ENCODE assay signal across 4 cellular contexts in the genomic region with DNA sequence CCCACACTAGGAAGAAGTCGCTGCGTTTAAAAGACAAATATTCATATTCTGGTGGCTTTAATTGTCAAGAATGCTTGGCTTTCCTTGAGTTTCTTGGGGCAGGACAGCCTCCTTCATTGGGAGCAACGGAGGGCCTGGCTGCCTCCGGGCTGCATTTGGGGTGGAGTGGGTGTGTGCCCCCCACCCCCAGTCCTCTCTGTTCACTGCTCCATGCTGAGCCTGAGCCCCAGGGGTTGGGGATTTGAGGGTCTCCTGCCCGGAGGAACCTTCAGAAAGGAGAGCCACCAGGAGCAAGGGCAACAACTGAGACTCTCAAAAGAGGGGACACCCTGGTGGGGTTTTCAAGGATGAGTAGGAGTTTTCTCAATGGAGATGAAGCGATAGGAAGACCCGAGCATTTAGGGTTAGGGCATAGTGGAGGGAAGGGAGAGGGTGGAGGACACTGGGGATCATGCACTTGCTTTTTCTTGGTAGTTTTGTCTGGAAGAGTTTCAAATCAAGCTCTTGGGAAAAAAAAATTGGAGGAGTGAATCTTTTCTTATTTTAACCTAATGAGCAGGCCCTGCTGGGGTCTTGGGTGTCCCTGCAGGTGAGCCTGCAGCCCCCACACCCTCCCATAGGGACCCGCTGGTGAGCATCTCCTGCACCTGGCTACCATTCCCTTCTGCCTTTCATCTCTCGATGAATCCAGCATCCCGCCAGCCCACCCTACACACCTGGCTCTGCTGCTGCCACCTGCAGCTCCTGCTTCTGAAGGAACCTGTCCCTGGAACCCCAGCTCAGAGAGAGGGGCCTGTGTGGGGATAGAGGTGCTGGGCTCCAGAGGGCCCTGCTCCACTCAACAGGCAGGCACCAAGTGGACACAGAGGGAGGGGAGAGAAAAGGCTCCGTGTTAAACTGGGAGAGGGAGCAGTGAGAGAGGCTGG.
TF ChIP-seq lines count a peak whose summit lies in the region.

No MANE protein-coding gene starts in this region.

TF ChIP-seq in SK-N-SH treated with all-trans-retinoic acid at 6 μM for 48 hours, 23 proteins besides CTCF, POLR2A, EP300 and RAD21:
- no peak for TF ChIP-seq TCF4 (CRISPR knock-in tag; IDR thresholded peaks at IDR 0.05; ENCODE audit: borderline replicate concordance)
- TF ChIP-seq ZFP3 (CRISPR knock-in tag; IDR thresholded peaks at IDR 0.05) = peak; percentile 65; the same call in 1 of the 2 replicates
- no peak for TF ChIP-seq PATZ1 (CRISPR knock-in tag; IDR thresholded peaks at IDR 0.05; ENCODE audit: borderline replicate concordance)

TF ChIP-seq in SK-N-SH, 30 proteins besides CTCF, POLR2A, EP300 and RAD21:
- TF ChIP-seq REST (IDR thresholded peaks at IDR 0.05; ENCODE audit: low read depth, low read length) = no peak
- TF ChIP-seq MEF2A (IDR thresholded peaks at IDR 0.05; ENCODE audit: borderline replicate concordance, low read depth) = no peak
- TF ChIP-seq RCOR1 (IDR thresholded peaks at IDR 0.05; ENCODE audit: low read length) = no peak
- TF ChIP-seq MXI1 (IDR thresholded peaks at IDR 0.05; ENCODE audit: low read depth, low read length) = no peak
- TF ChIP-seq RFX5 (IDR thresholded peaks at IDR 0.05; ENCODE audit: low read length) = no peak
- no peak for TF ChIP-seq GATA2 (CRISPR knock-in tag; IDR thresholded peaks at IDR 0.05)
- no peak for TF ChIP-seq NRF1 (IDR thresholded peaks at IDR 0.05; ENCODE audit: low read depth, low read length)
- TF ChIP-seq FOSL2 (IDR thresholded peaks at IDR 0.05; ENCODE audit: borderline replicate concordance, low read depth) = no peak
- no peak for TF ChIP-seq RXRA (IDR thresholded peaks at IDR 0.05; ENCODE audit: borderline replicate concordance, low read depth)
- TF ChIP-seq SIN3A (IDR thresholded peaks at IDR 0.05; ENCODE audit: borderline replicate concordance, low read depth, low read length) = no peak
- no peak for TF ChIP-seq EZH2phosphoT487 (IDR thresholded peaks at IDR 0.05; ENCODE audit: borderline replicate concordance, low read depth)
- no peak for TF ChIP-seq CHD2 (IDR thresholded peaks at IDR 0.05; ENCODE audit: low read length, partially characterized antibody)
- no peak for TF ChIP-seq ELF1 (IDR thresholded peaks at IDR 0.05)
- TF ChIP-seq POLR2AphosphoS5 (IDR thresholded peaks at IDR 0.05; ENCODE audit: low read depth, low read length) = no peak
- no peak for TF ChIP-seq SMC3 (IDR thresholded peaks at IDR 0.05; ENCODE audit: low read depth, low read length)
- no peak for TF ChIP-seq YY1 (IDR thresholded peaks at IDR 0.05; ENCODE audit: low read depth)
TF ChIP-seq in SK-N-SH: peak in this region for 0.

TF ChIP-seq in HEK293, 187 proteins besides CTCF, POLR2A, EP300 and RAD21:
- no peak for TF ChIP-seq SALL2 (tag by site-specific recombination; IDR thresholded peaks at IDR 0.05; ENCODE audit: borderline replicate concordance)
- TF ChIP-seq, protein P1, sequence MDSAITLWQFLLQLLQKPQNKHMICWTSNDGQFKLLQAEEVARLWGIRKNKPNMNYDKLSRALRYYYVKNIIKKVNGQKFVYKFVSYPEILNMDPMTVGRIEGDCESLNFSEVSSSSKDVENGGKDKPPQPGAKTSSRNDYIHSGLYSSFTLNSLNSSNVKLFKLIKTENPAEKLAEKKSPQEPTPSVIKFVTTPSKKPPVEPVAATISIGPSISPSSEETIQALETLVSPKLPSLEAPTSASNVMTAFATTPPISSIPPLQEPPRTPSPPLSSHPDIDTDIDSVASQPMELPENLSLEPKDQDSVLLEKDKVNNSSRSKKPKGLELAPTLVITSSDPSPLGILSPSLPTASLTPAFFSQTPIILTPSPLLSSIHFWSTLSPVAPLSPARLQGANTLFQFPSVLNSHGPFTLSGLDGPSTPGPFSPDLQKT (IDR thresholded peaks at IDR 0.05; ENCODE audit: borderline replicate concordance, low read depth, low read length) = no peak
- TF ChIP-seq ZFP3 (tag by site-specific recombination; IDR thresholded peaks at IDR 0.05; ENCODE audit: low read depth) = peak; percentile 80

TF ChIP-seq in K562, 482 proteins besides CTCF, POLR2A, EP300 and RAD21:
- no peak for TF ChIP-seq EGR1 (conservative IDR thresholded peaks at IDR 0.05)
- TF ChIP-seq ZNF592 (IDR thresholded peaks at IDR 0.05) = no peak
- 0 out of 2 replicates have a peak, but pooled peaks have one; percentile 32 for TF ChIP-seq AFF4 (CRISPR knock-in tag; IDR thresholded peaks at IDR 0.05)
- TF ChIP-seq ZNF134 (CRISPR knock-in tag; conservative IDR thresholded peaks at IDR 0.05) = no peak
- TF ChIP-seq ZSCAN32 (CRISPR knock-in tag; IDR thresholded peaks at IDR 0.05) = no peak
- no peak for TF ChIP-seq ZKSCAN1 (IDR thresholded peaks at IDR 0.05; ENCODE audit: low read depth, low read length)
- TF ChIP-seq JUN (IDR thresholded peaks at IDR 0.05; ENCODE audit: borderline replicate concordance, low read depth, low read length) = no peak
- no peak for TF ChIP-seq JUN (CRISPR knock-in tag; IDR thresholded peaks at IDR 0.05; ENCODE audit: borderline replicate concordance)
- no peak for TF ChIP-seq FOXA3 (CRISPR knock-in tag; conservative IDR thresholded peaks at IDR 0.05 in 1 of 2, IDR thresholded peaks at IDR 0.05 in 1 of 2)
- TF ChIP-seq TRIM28 (IDR thresholded peaks at IDR 0.05) = no peak
